9 cellular contexts compared by ENCODE assay signal in the genomic region with DNA sequence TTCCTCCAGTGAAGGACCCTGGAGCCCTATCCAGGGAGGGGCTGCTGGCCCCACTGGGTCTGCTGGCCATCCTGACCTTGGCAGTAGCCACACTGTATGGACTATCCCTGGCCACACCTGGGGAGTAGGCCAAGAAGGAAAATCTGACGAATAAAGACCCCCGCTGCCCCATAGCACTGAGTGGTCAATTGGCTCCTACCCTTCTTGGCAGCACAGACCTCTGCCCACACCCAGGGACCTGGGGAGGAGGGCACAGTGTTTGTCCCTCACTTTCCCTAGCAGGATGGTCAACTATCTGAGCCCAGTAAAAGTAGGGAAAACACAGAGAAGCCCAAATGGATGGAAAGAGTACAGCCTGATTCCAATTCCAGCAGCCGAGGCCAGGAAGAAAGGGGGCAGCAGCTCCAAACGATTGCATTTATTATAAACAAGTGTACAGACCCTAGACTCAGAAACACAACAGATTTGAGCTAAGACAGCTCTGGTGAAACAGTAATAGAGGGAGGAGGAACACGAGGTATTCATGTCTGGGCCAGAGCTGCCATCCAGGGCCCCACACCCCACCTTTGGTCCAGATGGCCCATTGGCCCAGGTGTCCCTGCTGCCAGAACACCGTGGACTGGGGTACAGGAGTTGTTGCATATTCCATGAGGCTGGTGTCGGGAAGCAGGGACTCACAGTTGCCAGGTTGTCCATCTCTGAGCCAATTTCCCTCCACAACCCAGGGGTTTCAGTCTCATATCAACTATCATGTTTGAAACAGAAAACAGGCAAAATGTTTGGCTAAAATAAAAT. TPM values are rescaled to one million over a fixed set of nuclear protein-coding genes. Genes with fewer than 3 reads are reported as not detected.
A peak's percentile ranks its signal among the peaks of the same experiment; 100 is the strongest.
DNase-seq lines count a peak whose midpoint lies in the region; ATAC-seq and TF ChIP-seq lines count a peak whose summit lies in the region.
"Had no signal": no experiment of that assay in that cellular context is flagged by ENCODE, and none has a peak within 500 bp of the region (broad histone marks: within the 10 kb centered on the region; RNA-seq: fewer than 3 reads in every experiment).

No MANE protein-coding gene starts in this region.

- peaks cover 19% of the 10 kb centered on the region for H3K4me1 ChIP-seq in Caco-2
- peaks cover 31% of the 10 kb centered on the region for H3K4me1 ChIP-seq in OCI-LY3 (ENCODE audit: low read length)
- peaks cover 7% of the 10 kb centered on the region for H3K4me1 ChIP-seq in endodermal cell (ENCODE audit: control insufficient read depth, insufficient read depth, low read length)
- peaks cover 12 to 14% of the 10 kb centered on the region in 2 experiments for H3K4me1 ChIP-seq in trophoblast cell (ENCODE audit: control insufficient read depth in 1 of 2, insufficient read depth in 2 of 2, low read length in 2 of 2)

- H3K27ac Mint-ChIP-seq in Caco-2 (ENCODE audit: unreplicated experiment) (peak overlapping the region; percentile 99), endodermal cell (peak overlapping the region; percentile 30)

- BruUV-seq in Caco-2 (replicated peaks; lab: Mats Ljungman, UMichigan) = no TSS peak

- peaks cover 16% of the 10 kb centered on the region for H3K4me1 Mint-ChIP-seq in Caco-2 (ENCODE audit: low read depth, unreplicated experiment)
- peaks cover 16% of the 10 kb centered on the region for H3K4me1 Mint-ChIP-seq in endodermal cell

- H4K12ac ChIP-seq in trophoblast cell (ENCODE audit: low read depth, low read length) = no peak overlapping the region

- no peaks in the 10 kb centered on the region for H4K20me1 ChIP-seq in OCI-LY3 (ENCODE audit: insufficient read depth, low read length)

- no peak for ATAC-seq in GM18870 (IDR thresholded peaks at IDR 0.05; ENCODE audit: unreplicated experiment)

- no peak for DNase-seq in Caco-2
- DNase-seq in endodermal cell = no peak
- DNase-seq in trophoblast cell = no peak
- no peak for DNase-seq in OCI-M2 (lab: John Stamatoyannopoulos, UW; ENCODE audit: unreplicated experiment)
- DNase-seq in NOMO-1 treated with DMSO at 0.1 percent for 48 hours (lab: John Stamatoyannopoulos, UW; ENCODE audit: unreplicated experiment) = no peak
- no peak for DNase-seq in activated CD4-positive, alpha-beta T cell treated with anti-CD3 and anti-CD28 coated beads for 1 hour
- DNase-seq: foreskin fibroblast had no signal

- H3K4ac ChIP-seq in trophoblast cell (ENCODE audit: low read depth, low read length) = no peak overlapping the region

- peak overlapping the region; percentile 90 for H3K9ac ChIP-seq in OCI-LY3 (ENCODE audit: low read length)
- no peak overlapping the region for H3K9ac ChIP-seq in endodermal cell (ENCODE audit: extremely low read depth, low read length, poor library complexity, severe bottlenecking)
- no peak overlapping the region for H3K9ac ChIP-seq in trophoblast cell (ENCODE audit: low read length)

- no peak overlapping the region for H4K8ac ChIP-seq in trophoblast cell (ENCODE audit: low read depth, low read length)

- no peak overlapping the region for H2BK5ac ChIP-seq in trophoblast cell (ENCODE audit: low read depth, low read length, poor library complexity)

- peaks cover 13% of the 10 kb centered on the region for H3K79me1 ChIP-seq in trophoblast cell (ENCODE audit: low read length)

- H3K36me3 ChIP-seq in Caco-2 (ENCODE audit: control insufficient read depth, insufficient read depth, low read length) = peaks cover 5% of the 10 kb centered on the region
- H3K36me3 ChIP-seq in OCI-LY3 (replicated peaks; ENCODE audit: low read depth, low read length) = peaks cover 41% of the 10 kb centered on the region
- H3K36me3 ChIP-seq in endodermal cell (ENCODE audit: control insufficient read depth, insufficient read depth, low read length) = peaks cover 26% of the 10 kb centered on the region
- peaks cover 37 to 48% of the 10 kb centered on the region in 2 experiments for H3K36me3 ChIP-seq in trophoblast cell (ENCODE audit: control insufficient read depth in 1 of 2, insufficient read depth in 2 of 2, low read length in 2 of 2)

- H2BK120ac ChIP-seq in trophoblast cell (ENCODE audit: insufficient read depth, low read length, poor library complexity) = no peak overlapping the region

- H3K27me3 ChIP-seq in Caco-2 (replicated peaks; ENCODE audit: control insufficient read depth, insufficient read depth, low read length) (no peaks in the 10 kb centered on the region), OCI-LY3 (ENCODE audit: low read depth, low read length) (no peaks in the 10 kb centered on the region), endodermal cell (ENCODE audit: control insufficient read depth, insufficient read depth, low read length, poor library complexity, severe bottlenecking) (no peaks in the 10 kb centered on the region), trophoblast cell (ENCODE audit: insufficient read depth, low read length) (no peaks in the 10 kb centered on the region)

- no peak overlapping the region for H4K91ac ChIP-seq in trophoblast cell (ENCODE audit: low read depth, low read length)

- H3K9me3 ChIP-seq in Caco-2 = no peaks in the 10 kb centered on the region
- H3K9me3 ChIP-seq in OCI-LY3 (ENCODE audit: insufficient read depth, low read length) = no peaks in the 10 kb centered on the region
- no peaks in the 10 kb centered on the region for H3K9me3 ChIP-seq in endodermal cell (ENCODE audit: control insufficient read depth, low read length)
- H3K9me3 ChIP-seq in trophoblast cell (ENCODE audit: insufficient read depth, low read depth, low read length) = no peaks in the 10 kb centered on the region

- H3K4me3 Mint-ChIP-seq in Caco-2 (ENCODE audit: unreplicated experiment) = no peak overlapping the region
- no peak overlapping the region for H3K4me3 Mint-ChIP-seq in endodermal cell

- no peak overlapping the region for H2AFZ ChIP-seq in OCI-LY3 (ENCODE audit: low read depth, low read length)
- no peak overlapping the region for H2AFZ ChIP-seq in trophoblast cell (ENCODE audit: insufficient read depth, low read length, poor library complexity)

- no peak overlapping the region for H3K14ac ChIP-seq in trophoblast cell (ENCODE audit: low read length)

- TF ChIP-seq CTCF in Caco-2 (IDR thresholded peaks at IDR 0.05; ENCODE audit: insufficient read depth in 1 of 2, low read depth in 1 of 2, low read length in 1 of 2, severe bottlenecking in 1 of 2, unreplicated experiment in 1 of 2) (no peak), OCI-LY3 (IDR thresholded peaks at IDR 0.05; ENCODE audit: low read depth, low read length) (no peak), endodermal cell (conservative IDR thresholded peaks at IDR 0.05) (no peak)

- peaks cover 58% of the 10 kb centered on the region for H3K79me2 ChIP-seq in OCI-LY3 (ENCODE audit: low read length)
- peaks cover 8% of the 10 kb centered on the region for H3K79me2 ChIP-seq in trophoblast cell (ENCODE audit: control insufficient read depth, insufficient read depth, low read length, poor library complexity)

- H3K36me3 Mint-ChIP-seq in Caco-2 (ENCODE audit: insufficient read depth, unreplicated experiment) (peaks cover 35% of the 10 kb centered on the region), endodermal cell (ENCODE audit: low read depth) (peaks cover 27% of the 10 kb centered on the region)

- 81 to 95% methylated on average over 3 to 7 of the region's 7 CpGs for WGBS in endodermal cell (ENCODE audit: insufficient coverage in 1 of 2, insufficient read length in 1 of 2), 2 experiments
- no CpG with 5 or more reads among the region's 7 CpGs for WGBS in trophoblast cell (ENCODE audit: extremely low coverage, insufficient coverage, insufficient read length)

- intact Hi-C loops in Caco-2 (cut with micrococcal nuclease; ENCODE audit: unreplicated experiment) = loop anchor here (10.0 kb wide), 1 partner anchor 197 kb away; a partner anchor contains a TSS

- no peak overlapping the region for H2BK12ac ChIP-seq in trophoblast cell (ENCODE audit: low read length)

- no peaks in the 10 kb centered on the region for H3K27me3 Mint-ChIP-seq in Caco-2 (ENCODE audit: insufficient read depth, unreplicated experiment)
- no peaks in the 10 kb centered on the region for H3K27me3 Mint-ChIP-seq in endodermal cell (ENCODE audit: insufficient read depth)

- POLR2A ChIA-PET in Caco-2 (lab: Charles Lee) = interaction anchor here (0.6 kb wide), 2 partner anchors 55 to 426 kb away, joined by 4 to 5 read pairs; no protein-coding TSS in a partner anchor

- no peak overlapping the region for H3K4me3 ChIP-seq in Caco-2 (ENCODE audit: low read depth, low read length)
- H3K4me3 ChIP-seq in OCI-LY3 (ENCODE audit: low read length) = peak overlapping the region; percentile 86
- H3K4me3 ChIP-seq in endodermal cell (ENCODE audit: low read length) = no peak overlapping the region
- no peak overlapping the region for H3K4me3 ChIP-seq in trophoblast cell (ENCODE audit: low read depth, low read length)

- peak overlapping the region; percentile 11 for H2AK5ac ChIP-seq in trophoblast cell (ENCODE audit: low read length)

- CTCF ChIA-PET in Caco-2 (lab: Charles Lee) = interaction anchor here (0.8 kb wide), 1 partner anchor 85 kb away, joined by 4 read pairs; no protein-coding TSS in a partner anchor

- H3K4me2 ChIP-seq in OCI-LY3 (ENCODE audit: low read length) (peak overlapping the region; percentile 97), trophoblast cell (ENCODE audit: low read length) (no peak overlapping the region)

- no peak overlapping the region for H3K18ac ChIP-seq in trophoblast cell (ENCODE audit: low read length)

- H3K23ac ChIP-seq in trophoblast cell (ENCODE audit: low read length) = no peak overlapping the region

- H3K27ac ChIP-seq in OCI-LY3 (ENCODE audit: low read length) (peak overlapping the region; percentile 75), endodermal cell (ENCODE audit: low read depth, low read length) (peak overlapping the region; percentile 100), trophoblast cell (ENCODE audit: low read depth, low read length) (no peak overlapping the region)

- no peaks in the 10 kb centered on the region for H3K9me3 Mint-ChIP-seq in Caco-2 (ENCODE audit: unreplicated experiment)
- no peaks in the 10 kb centered on the region for H3K9me3 Mint-ChIP-seq in endodermal cell

RNA-seq across cellular contexts. Expression of a gene that starts 21.1 kb away (rescaled TPM):
- 14.4 and 15.9 TPM in 2 replicates for total RNA-seq in Caco-2 (2022)
- total RNA-seq in endodermal cell = 10 to 100 TPM; 11.7 to 16.1 TPM
- polyA plus RNA-seq in endodermal cell (2013, experiment 1 of 2) = 11.6 TPM
- polyA plus RNA-seq in endodermal cell (2013, experiment 2 of 2) = 15.2 TPM
- polyA plus RNA-seq in trophoblast cell (2013) = 9.1 and 9.8 TPM in 2 replicates

RNA-seq across cellular contexts. Expression of a gene that starts 27.6 kb away (rescaled TPM):
- total RNA-seq in Caco-2 (2022) (205 and 227 TPM in 2 replicates), endodermal cell (100 to 1,000 TPM; 290 to 326 TPM)
- polyA plus RNA-seq in endodermal cell (2013, experiment 1 of 2) = 420 TPM
- 414 TPM for polyA plus RNA-seq in endodermal cell (2013, experiment 2 of 2)
- 586 and 607 TPM in 2 replicates for polyA plus RNA-seq in trophoblast cell (2013)

RNA-seq across cellular contexts. Expression of a gene that starts 27.8 kb away (rescaled TPM):
- total RNA-seq in Caco-2 (2022) = 48.9 and 59.5 TPM in 2 replicates
- 10 to 100 TPM; 14.5 to 14.6 TPM for total RNA-seq in endodermal cell
- 15.2 TPM for polyA plus RNA-seq in endodermal cell (2013, experiment 1 of 2)
- polyA plus RNA-seq in endodermal cell (2013, experiment 2 of 2) = 14.4 TPM
- 11.1 and 11.5 TPM in 2 replicates for polyA plus RNA-seq in trophoblast cell (2013)

RNA-seq across cellular contexts. Expression of a gene that starts 36.3 kb away (rescaled TPM):
- 213 and 226 TPM in 2 replicates for total RNA-seq in Caco-2 (2022)
- 100 to 1,000 TPM; 192 to 193 TPM for total RNA-seq in endodermal cell
- polyA plus RNA-seq in endodermal cell (2013, experiment 1 of 2) = 132 TPM
- 117 TPM for polyA plus RNA-seq in endodermal cell (2013, experiment 2 of 2)
- polyA plus RNA-seq in trophoblast cell (2013) = 314 and 318 TPM in 2 replicates

RNA-seq across cellular contexts. Expression of a gene that starts 37.8 kb away (rescaled TPM):
- 149 and 164 TPM in 2 replicates for total RNA-seq in Caco-2 (2022)
- total RNA-seq in endodermal cell = 100 to 1,000 TPM; 175 to 216 TPM
- 165 TPM for polyA plus RNA-seq in endodermal cell (2013, experiment 1 of 2)
- 157 TPM for polyA plus RNA-seq in endodermal cell (2013, experiment 2 of 2)
- polyA plus RNA-seq in trophoblast cell (2013) = 48.1 and 50.4 TPM in 2 replicates
